In genomic region chr7:21923663-21924062, GRCh38 we compare ENCODE assay signal across 11 cellular contexts. TPM values are rescaled to one million over a fixed set of nuclear protein-coding genes. Genes with fewer than 3 reads are reported as not detected.
DNase-seq lines count a peak whose midpoint lies in the region; ATAC-seq and TF ChIP-seq lines count a peak whose summit lies in the region.
"Had no signal": no experiment of that assay in that cellular context is flagged by ENCODE, and none has a peak within 500 bp of the region (broad histone marks: within the 10 kb centered on the region; RNA-seq: fewer than 3 reads in every experiment).

No MANE protein-coding gene starts in this region.

- no peak overlapping the region for H3K27ac ChIP-seq in coronary artery
- H3K27ac ChIP-seq: ovary had no signal

- ATAC-seq in HG02798 (IDR thresholded peaks at IDR 0.05; ENCODE audit: poor library complexity, unreplicated experiment), result no peak

- no peaks in the 10 kb centered on the region for H3K9me3 ChIP-seq in BE2C
- H3K9me3 ChIP-seq: ovary had no signal

- H3K4me3 ChIP-seq in BE2C (ENCODE audit: low read depth, low read length) (no peak overlapping the region), fibroblast of the aortic adventitia (ENCODE audit: low read depth, low read length) (no peak overlapping the region), coronary artery (no peak overlapping the region)
- H3K4me3 ChIP-seq: ovary had no signal

- no peaks in the 10 kb centered on the region for H3K36me3 ChIP-seq in BE2C
- H3K36me3 ChIP-seq: ovary had no signal

- H3K4me1 ChIP-seq in BE2C, result no peaks in the 10 kb centered on the region

- DNase-seq in BE2C (peak; percentile 34), LoVo (ENCODE audit: low spot score) (peak; percentile 42), NCI-H748 (lab: John Stamatoyannopoulos, UW; ENCODE audit: unreplicated experiment) (peak; percentile 99), fibroblast of the aortic adventitia (ENCODE audit: low read depth) (peak; percentile 37), NAMALWA (ENCODE audit: low spot score) (no peak), coronary artery (ENCODE audit: low spot score) (no peak), T-helper 1 cell (no peak)
- DNase-seq: activated CD8-positive, alpha-beta memory T cell treated with anti-CD3 and anti-CD28 coated beads, Interleukin-2, amount 50 U/mL, for 4 hours; ovary; trophoblast cell had no signal

- H3K27me3 ChIP-seq in BE2C, result no peaks in the 10 kb centered on the region
- H3K27me3 ChIP-seq: ovary had no signal

- TF ChIP-seq CTCF in BE2C (IDR thresholded peaks at IDR 0.05; ENCODE audit: low read depth, low read length), result no peak
- TF ChIP-seq CTCF in fibroblast of the aortic adventitia (IDR thresholded peaks at IDR 0.05; ENCODE audit: insufficient read depth, low read length), result no peak
- no peak for TF ChIP-seq CTCF in coronary artery (IDR thresholded peaks at IDR 0.05)

RNA-seq across cellular contexts. Expression of gene CDCA7L, which starts 22.0 kb away (rescaled TPM):
- 7.6 TPM for polyA plus RNA-seq in BE2C (2012; ENCODE audit: insufficient read depth, insufficient read length, low read depth)
- total RNA-seq in fibroblast of the aortic adventitia (ENCODE audit: low replicate concordance), result 39.1 and 116 TPM in 2 replicates

Comparison
In these comparisons a context has a peak if more than half of its experiments do, and no peak if none do; other contexts are left out.
1. DNase-seq: peak in BE2C (single experiment), LoVo (single experiment), NCI-H748 (single experiment) and fibroblast of the aortic adventitia (single experiment); none in NAMALWA (single experiment), coronary artery (single experiment) and T-helper 1 cell (0 of 5).